ENCODE assay signal across 1 cellular context in the genomic region with DNA sequence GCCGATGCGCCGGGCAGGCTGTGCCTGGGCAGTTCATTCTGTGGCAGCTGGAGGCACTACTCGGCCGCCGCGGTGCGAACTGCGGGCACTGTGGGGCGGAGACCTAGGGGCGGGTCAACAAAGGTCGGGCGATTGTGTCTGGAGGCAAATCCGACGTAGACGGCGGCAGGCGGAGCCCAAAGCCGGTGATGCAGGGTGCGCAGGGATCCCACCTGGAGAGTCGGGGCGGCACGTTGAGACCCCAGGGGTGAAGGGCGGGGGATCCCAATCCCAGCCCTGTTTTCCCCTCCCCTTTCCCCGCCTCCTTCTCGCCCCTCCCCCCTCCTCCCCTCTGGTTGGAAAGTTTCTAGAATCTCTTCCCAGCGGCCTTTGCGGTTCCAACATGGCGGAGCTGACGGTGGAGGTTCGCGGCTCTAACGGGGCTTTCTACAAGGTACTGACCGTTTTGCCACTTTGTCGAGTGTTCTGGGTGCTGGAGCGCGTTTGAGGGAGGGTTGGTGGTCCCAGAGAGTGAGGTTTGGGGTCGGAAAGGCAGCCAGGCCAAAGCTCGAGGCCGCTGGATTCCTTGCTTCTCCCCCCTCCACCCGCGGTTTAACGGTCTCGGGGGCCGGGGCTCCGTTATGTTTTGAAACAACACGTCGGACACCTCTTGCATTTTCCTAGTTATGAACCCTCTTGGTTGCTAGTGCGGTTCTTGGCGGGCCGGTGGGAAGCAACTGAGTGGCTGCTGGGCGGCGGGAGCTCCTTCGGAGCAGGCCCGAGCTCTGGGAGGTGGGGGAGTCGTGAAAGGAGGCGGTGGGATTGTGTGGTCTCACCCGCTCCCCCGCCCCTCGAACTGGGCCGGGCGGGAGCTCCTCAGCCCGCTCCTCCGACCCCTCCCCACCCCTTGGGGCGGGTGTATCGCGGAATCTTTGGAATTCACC.
A peak's percentile ranks its signal among the peaks of the same experiment; 100 is the strongest.
TF ChIP-seq lines count a peak whose summit lies in the region.

TSS of gene FXR1 (plus strand) at position 367 of the 923 bp plus-strand sequence. CDS start at position 383, 16 bp downstream.

TF ChIP-seq in SK-N-SH, 30 proteins besides CTCF, POLR2A, EP300 and RAD21 (continued from another document):
- TF ChIP-seq, protein P1, sequence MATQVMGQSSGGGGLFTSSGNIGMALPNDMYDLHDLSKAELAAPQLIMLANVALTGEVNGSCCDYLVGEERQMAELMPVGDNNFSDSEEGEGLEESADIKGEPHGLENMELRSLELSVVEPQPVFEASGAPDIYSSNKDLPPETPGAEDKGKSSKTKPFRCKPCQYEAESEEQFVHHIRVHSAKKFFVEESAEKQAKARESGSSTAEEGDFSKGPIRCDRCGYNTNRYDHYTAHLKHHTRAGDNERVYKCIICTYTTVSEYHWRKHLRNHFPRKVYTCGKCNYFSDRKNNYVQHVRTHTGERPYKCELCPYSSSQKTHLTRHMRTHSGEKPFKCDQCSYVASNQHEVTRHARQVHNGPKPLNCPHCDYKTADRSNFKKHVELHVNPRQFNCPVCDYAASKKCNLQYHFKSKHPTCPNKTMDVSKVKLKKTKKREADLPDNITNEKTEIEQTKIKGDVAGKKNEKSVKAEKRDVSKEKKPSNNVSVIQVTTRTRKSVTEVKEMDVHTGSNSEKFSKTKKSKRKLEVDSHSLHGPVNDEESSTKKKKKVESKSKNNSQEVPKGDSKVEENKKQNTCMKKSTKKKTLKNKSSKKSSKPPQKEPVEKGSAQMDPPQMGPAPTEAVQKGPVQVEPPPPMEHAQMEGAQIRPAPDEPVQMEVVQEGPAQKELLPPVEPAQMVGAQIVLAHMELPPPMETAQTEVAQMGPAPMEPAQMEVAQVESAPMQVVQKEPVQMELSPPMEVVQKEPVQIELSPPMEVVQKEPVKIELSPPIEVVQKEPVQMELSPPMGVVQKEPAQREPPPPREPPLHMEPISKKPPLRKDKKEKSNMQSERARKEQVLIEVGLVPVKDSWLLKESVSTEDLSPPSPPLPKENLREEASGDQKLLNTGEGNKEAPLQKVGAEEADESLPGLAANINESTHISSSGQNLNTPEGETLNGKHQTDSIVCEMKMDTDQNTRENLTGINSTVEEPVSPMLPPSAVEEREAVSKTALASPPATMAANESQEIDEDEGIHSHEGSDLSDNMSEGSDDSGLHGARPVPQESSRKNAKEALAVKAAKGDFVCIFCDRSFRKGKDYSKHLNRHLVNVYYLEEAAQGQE (IDR thresholded peaks at IDR 0.05; ENCODE audit: low read depth, low read length): 0 out of 2 replicates have a peak, but pooled peaks have one; percentile 9
- TF ChIP-seq RFX5 (IDR thresholded peaks at IDR 0.05; ENCODE audit: low read length) (no peak), RCOR1 (IDR thresholded peaks at IDR 0.05; ENCODE audit: low read length) (no peak), POLR2AphosphoS5 (IDR thresholded peaks at IDR 0.05; ENCODE audit: low read depth, low read length) (peak; percentile 93), FOXJ3 (CRISPR knock-in tag; IDR thresholded peaks at IDR 0.05) (no peak), JUND (IDR thresholded peaks at IDR 0.05) (no peak)
- TF ChIP-seq, protein P2, sequence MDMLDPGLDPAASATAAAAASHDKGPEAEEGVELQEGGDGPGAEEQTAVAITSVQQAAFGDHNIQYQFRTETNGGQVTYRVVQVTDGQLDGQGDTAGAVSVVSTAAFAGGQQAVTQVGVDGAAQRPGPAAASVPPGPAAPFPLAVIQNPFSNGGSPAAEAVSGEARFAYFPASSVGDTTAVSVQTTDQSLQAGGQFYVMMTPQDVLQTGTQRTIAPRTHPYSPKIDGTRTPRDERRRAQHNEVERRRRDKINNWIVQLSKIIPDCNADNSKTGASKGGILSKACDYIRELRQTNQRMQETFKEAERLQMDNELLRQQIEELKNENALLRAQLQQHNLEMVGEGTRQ (IDR thresholded peaks at IDR 0.05; ENCODE audit: borderline replicate concordance, low read depth, low read length): no peak
TF ChIP-seq in SK-N-SH: peak in this region for 8.
